Comparison of ENCODE assay signal across 15 cellular contexts in genomic region chr6:101722991-101723579, GRCh38.
DNase-seq lines count a peak whose midpoint lies in the region; TF ChIP-seq lines count a peak whose summit lies in the region.
"Had no signal": no experiment of that assay in that cellular context is flagged by ENCODE, and none has a peak within 500 bp of the region (broad histone marks: within the 10 kb centered on the region; RNA-seq: fewer than 3 reads in every experiment).

No MANE protein-coding gene starts in this region.

- no peak overlapping the region for H3K4me3 Mint-ChIP-seq in type B pancreatic cell
- H3K4me3 Mint-ChIP-seq: activated naive CD8-positive, alpha-beta T cell treated with anti-CD3 and anti-CD28 coated beads for 36 hours; CD4-positive, CD25-positive, alpha-beta regulatory T cell had no signal

- H3K4me1 ChIP-seq in neuronal stem cell (ENCODE audit: control insufficient read depth in 2 of 2, insufficient read depth in 1 of 2, low read depth in 1 of 2, low read length in 2 of 2), result no peaks in the 10 kb centered on the region
- H3K4me1 ChIP-seq: pancreas, SJCRH30 had no signal

- no peak overlapping the region for H2BK120ac ChIP-seq in neuronal stem cell (ENCODE audit: low read depth, low read length)

- no peaks in the 10 kb centered on the region for H3K4me1 Mint-ChIP-seq in type B pancreatic cell (ENCODE audit: unreplicated experiment)
- H3K4me1 Mint-ChIP-seq: activated naive CD8-positive, alpha-beta T cell treated with anti-CD3 and anti-CD28 coated beads for 36 hours; CD4-positive, CD25-positive, alpha-beta regulatory T cell had no signal

- no peaks in the 10 kb centered on the region for H3K36me3 ChIP-seq in neuronal stem cell (replicated peaks in 1 of 2; ENCODE audit: control insufficient read depth in 2 of 2, insufficient read depth in 2 of 2, low read length in 2 of 2)
- H3K36me3 ChIP-seq: pancreas, SJCRH30 had no signal

- H3K23ac ChIP-seq in neuronal stem cell (ENCODE audit: low read depth, low read length, poor library complexity), result no peak overlapping the region

- H2BK15ac ChIP-seq in neuronal stem cell (ENCODE audit: low read length), result no peak overlapping the region

- TF ChIP-seq CTCF in choroid plexus epithelial cell (conservative IDR thresholded peaks at IDR 0.05; ENCODE audit: low read depth, low read length), result no peak
- TF ChIP-seq CTCF in type B pancreatic cell (conservative IDR thresholded peaks at IDR 0.05), result no peak

- no peak overlapping the region for H3K4me2 ChIP-seq in neuronal stem cell (ENCODE audit: insufficient read depth, low read length, poor library complexity, severe bottlenecking)

- H3K79me1 ChIP-seq in neuronal stem cell (ENCODE audit: low read depth, low read length), result no peaks in the 10 kb centered on the region

- H3K27ac Mint-ChIP-seq in type B pancreatic cell, result no peak overlapping the region
- H3K27ac Mint-ChIP-seq: activated naive CD8-positive, alpha-beta T cell treated with anti-CD3 and anti-CD28 coated beads for 36 hours; CD4-positive, CD25-positive, alpha-beta regulatory T cell had no signal

- no peak overlapping the region for H4K8ac ChIP-seq in neuronal stem cell (ENCODE audit: low read depth, low read length)

- no peak overlapping the region for H3K4me3 ChIP-seq in choroid plexus epithelial cell (ENCODE audit: low read depth, low read length)
- H3K4me3 ChIP-seq in neuronal stem cell (ENCODE audit: low read length in 2 of 2), result no peak overlapping the region
- H3K4me3 ChIP-seq: pancreas, SJCRH30 had no signal

- in situ Hi-C loops in G401 (cut with HindIII; ENCODE audit: low sequenced_read_pairs), result no loop called here

- H4K91ac ChIP-seq in neuronal stem cell (ENCODE audit: low read depth, low read length, poor library complexity), result no peak overlapping the region

- no peaks in the 10 kb centered on the region for H3K27me3 Mint-ChIP-seq in type B pancreatic cell
- H3K27me3 Mint-ChIP-seq: activated naive CD8-positive, alpha-beta T cell treated with anti-CD3 and anti-CD28 coated beads for 36 hours; CD4-positive, CD25-positive, alpha-beta regulatory T cell had no signal

- peak overlapping the region; percentile 9 for H2AFZ ChIP-seq in neuronal stem cell (ENCODE audit: low read length)

- H3K36me3 Mint-ChIP-seq in type B pancreatic cell, result no peaks in the 10 kb centered on the region
- H3K36me3 Mint-ChIP-seq: activated naive CD8-positive, alpha-beta T cell treated with anti-CD3 and anti-CD28 coated beads for 36 hours; CD4-positive, CD25-positive, alpha-beta regulatory T cell had no signal

- no peaks in the 10 kb centered on the region for H3K27me3 ChIP-seq in neuronal stem cell (ENCODE audit: control insufficient read depth in 3 of 3, insufficient read depth in 3 of 3, low read depth in 1 of 3, low read length in 3 of 3)
- H3K27me3 ChIP-seq: pancreas, SJCRH30 had no signal

- H3K14ac ChIP-seq in neuronal stem cell (ENCODE audit: low read length), result no peak overlapping the region

- no peaks in the 10 kb centered on the region for H3K9me3 Mint-ChIP-seq in type B pancreatic cell
- H3K9me3 Mint-ChIP-seq: activated naive CD8-positive, alpha-beta T cell treated with anti-CD3 and anti-CD28 coated beads for 36 hours had no signal

- WGBS in neuronal stem cell (ENCODE audit: extremely low coverage in 2 of 2, insufficient read length in 2 of 2, insufficient replicate concordance in 1 of 2), 2 donors, result no CpG with 5 or more reads among the region's 1 CpG

- no peak overlapping the region for H3K4ac ChIP-seq in neuronal stem cell (ENCODE audit: low read length)

- no peak overlapping the region for H2BK12ac ChIP-seq in neuronal stem cell (ENCODE audit: low read length)

- DNase-seq in AG20443 (ENCODE audit: low spot score), result peak; percentile 23
- DNase-seq in NCI-H69 (lab: John Stamatoyannopoulos, UW), result peak; percentile 13
- DNase-seq in choroid plexus epithelial cell (ENCODE audit: low read depth), result peak; percentile 89
- DNase-seq in neuronal stem cell (ENCODE audit: low spot score), result no peak
- DNase-seq in NCI-H2107 (lab: John Stamatoyannopoulos, UW), result no peak
- no peak for DNase-seq in G401 (ENCODE audit: low spot score)
- no peak for DNase-seq in type B pancreatic cell (ENCODE audit: extremely low spot score, unreplicated experiment)
- no peak for DNase-seq in activated naive CD4-positive, alpha-beta T cell treated with Interleukin-2 at 50 U/mL for 16 hours
- DNase-seq: activated naive CD8-positive, alpha-beta T cell treated with anti-CD3 and anti-CD28 coated beads for 36 hours; CD4-positive, CD25-positive, alpha-beta regulatory T cell; hippocampal formation; NCI-H446 treated with DMSO at 0.1 percent for 48 hours; pancreas; SJCRH30; stimulated activated naive CD4-positive, alpha-beta T cell treated with Interleukin-2 at 50 U/mL for 16 hours had no signal

- no peaks in the 10 kb centered on the region for H3K9me3 ChIP-seq in neuronal stem cell (replicated peaks in 1 of 2; ENCODE audit: control insufficient read depth in 2 of 2, insufficient read depth in 1 of 2, low read depth in 1 of 2, low read length in 2 of 2)
- H3K9me3 ChIP-seq: pancreas, SJCRH30 had no signal

- H3K18ac ChIP-seq in neuronal stem cell (ENCODE audit: low read length), result no peak overlapping the region

- no peak overlapping the region for H2AK5ac ChIP-seq in neuronal stem cell (ENCODE audit: low read depth, low read length)

- H3K9ac ChIP-seq in neuronal stem cell (ENCODE audit: low read depth, low read length, poor library complexity), result no peak overlapping the region

- H3K27ac ChIP-seq in neuronal stem cell (replicated peaks; ENCODE audit: low read length), result no peak overlapping the region
- H3K27ac ChIP-seq: pancreas, SJCRH30 had no signal

- no peak overlapping the region for H2BK5ac ChIP-seq in neuronal stem cell (ENCODE audit: low read length)

Comparison
In these comparisons a context has a peak if more than half of its experiments do, and no peak if none do; other contexts are left out.
1. DNase-seq: peak in AG20443 (single experiment), NCI-H69 (single experiment) and choroid plexus epithelial cell (single experiment); none in neuronal stem cell (single experiment), NCI-H2107 (single experiment), G401 (single experiment), type B pancreatic cell (single experiment) and activated naive CD4-positive, alpha-beta T cell treated with Interleukin-2 at 50 U/mL for 16 hours (single experiment).